Comparison of ENCODE assay signal across 14 cellular contexts in the genomic region with DNA sequence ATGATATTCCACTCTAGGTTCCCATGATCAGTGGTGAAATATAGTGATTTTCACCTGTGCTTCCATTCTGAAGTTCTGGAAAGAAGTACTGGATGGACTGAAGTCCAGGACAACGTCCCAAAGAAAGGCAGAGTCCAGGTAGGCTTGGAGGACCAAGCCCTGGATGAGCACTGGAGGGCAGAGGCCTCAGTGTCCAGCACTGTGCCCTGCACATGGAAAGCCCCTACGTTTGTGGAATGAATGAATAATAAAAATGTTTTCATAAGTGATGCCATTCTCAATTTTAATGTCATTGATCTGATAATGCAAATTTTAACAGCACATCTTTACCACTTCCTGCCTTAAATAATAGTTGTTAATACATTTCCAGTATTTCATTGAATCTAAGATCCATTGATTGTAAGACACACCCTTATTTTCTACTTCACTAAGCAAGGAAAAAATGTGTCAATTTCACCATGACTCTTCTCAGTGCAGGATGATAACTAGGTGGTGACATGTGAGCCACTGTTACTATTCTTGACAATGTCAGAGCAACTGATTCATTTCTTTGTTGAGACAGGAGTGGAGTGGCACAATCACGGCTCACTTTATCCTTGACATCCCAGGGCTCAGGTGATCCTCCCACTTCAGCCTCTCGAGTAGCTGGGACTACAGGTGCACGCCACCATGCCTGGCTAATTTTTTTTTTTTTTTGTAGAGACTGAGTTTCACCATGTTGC. TPM values are rescaled to one million over a fixed set of nuclear protein-coding genes. Genes with fewer than 3 reads are reported as not detected.
DNase-seq lines count a peak whose midpoint lies in the region; ATAC-seq, FAIRE-seq and TF ChIP-seq lines count a peak whose summit lies in the region.
"Had no signal": no experiment of that assay in that cellular context is flagged by ENCODE, and none has a peak within 500 bp of the region (broad histone marks: within the 10 kb centered on the region; RNA-seq: fewer than 3 reads in every experiment).

No MANE protein-coding gene starts in this region.

- no peak overlapping the region for H2BK12ac ChIP-seq in H1 (ENCODE audit: low read depth, low read length)

- no peak overlapping the region for H4K91ac ChIP-seq in H1 (replicated peaks; ENCODE audit: insufficient read length, low read length)

- H4K8ac ChIP-seq in H1 (ENCODE audit: extremely low read depth, insufficient read depth, low read length), result no peak overlapping the region

- intact Hi-C loops in activated CD8-positive, alpha-beta T cell treated with anti-CD3 and anti-CD28 coated beads for 36 hours (cut with micrococcal nuclease), result no loop called here

- no peaks in the 10 kb centered on the region for H3K4me1 ChIP-seq in CD4-positive, CD25-positive, alpha-beta regulatory T cell (ENCODE audit: control insufficient read depth, insufficient read depth, low read length, poor library complexity, severe bottlenecking)
- 0 out of 7 replicates have a peak, but pooled peaks cover 0 to 5% (median 0%) of the 10 kb centered on the region in 4 experiments for H3K4me1 ChIP-seq in H1 (replicated peaks in 1 of 4; ENCODE audit: control insufficient read depth in 3 of 4, insufficient read depth in 4 of 4, low read length in 3 of 4)

- H3K9me3 ChIP-seq in CD4-positive, CD25-positive, alpha-beta regulatory T cell (ENCODE audit: control insufficient read depth in 2 of 2, low read length in 2 of 2), result no peaks in the 10 kb centered on the region
- no peaks in the 10 kb centered on the region for H3K9me3 ChIP-seq in T-helper 17 cell (ENCODE audit: control insufficient read depth, low read length, poor library complexity, severe bottlenecking)
- H3K9me3 ChIP-seq in H1 (ENCODE audit: insufficient read depth in 2 of 2, low read depth in 1 of 2, low read length in 1 of 2), result peaks cover 0 to 6% of the 10 kb centered on the region in 2 experiments; a peak in 1 of 4 replicates

- no peak overlapping the region for H2AK5ac ChIP-seq in H1 (ENCODE audit: low read depth, low read length)

- peak overlapping the region; percentile 51 for H3K27ac Mint-ChIP-seq in activated CD8-positive, alpha-beta T cell treated with anti-CD3 and anti-CD28 coated beads for 36 hours
- no peak overlapping the region for H3K27ac Mint-ChIP-seq in activated CD8-positive, alpha-beta T cell treated with anti-CD3 and anti-CD28 coated beads, Interleukin-2, amount 10 ng/mL, durations not matched to agents 7 days and 5 days
- peak overlapping the region in 2 of 3 donors; percentile 37 to 84 for H3K27ac Mint-ChIP-seq in CD4-positive, CD25-positive, alpha-beta regulatory T cell
- peak overlapping the region; percentile 62 for H3K27ac Mint-ChIP-seq in T-helper 17 cell
- H3K27ac Mint-ChIP-seq: CD8-positive, alpha-beta T cell; HFFc6 had no signal

- DNase-seq in activated CD8-positive, alpha-beta T cell treated with anti-CD3 and anti-CD28 coated beads for 36 hours, result no peak
- no peak for DNase-seq in activated CD8-positive, alpha-beta T cell treated with anti-CD3 and anti-CD28 coated beads, Interleukin-2, amount 10 ng/mL, durations not matched to agents 7 days and 5 days
- DNase-seq in CD4-positive, CD25-positive, alpha-beta regulatory T cell, result peak in 1 of 3 donors; percentile 19
- no peak for DNase-seq in T-helper 17 cell
- peak in 1 of 2 experiments; percentile 8 for DNase-seq in H1 (ENCODE audit: low read depth in 1 of 2, low spot score in 2 of 2)
- DNase-seq in CD1c-positive myeloid dendritic cell (ENCODE audit: extremely low spot score), result no peak
- DNase-seq: GF-D8, HFFc6, KG1, NCI-H1048, NCI-H146, NCI-H2081 treated with DMSO at 0.1 percent for 48 hours had no signal

- H3K18ac ChIP-seq in H1 (ENCODE audit: extremely low read depth, low read length), result no peak overlapping the region

- WGBS in H1 (ENCODE audit: extremely low coverage in 1 of 2, insufficient coverage in 1 of 2, insufficient read length in 1 of 2, insufficient replicate concordance in 2 of 2, low coverage in 1 of 2, low lambda C conversion rate in 2 of 2, missing lambda C conversion rate in 1 of 2), 2 experiments, result 91% methylated on average over 5 of the region's 5 CpGs; no CpG with 5 or more reads in 1 of the 2 experiments

- H4K5ac ChIP-seq in H1 (ENCODE audit: insufficient read length, low read depth, low read length), result no peak overlapping the region

- H3K56ac ChIP-seq in H1 (replicated peaks; ENCODE audit: insufficient read length, low read depth, low read length), result no peak overlapping the region

- H3K27me3 Mint-ChIP-seq in activated CD8-positive, alpha-beta T cell treated with anti-CD3 and anti-CD28 coated beads for 36 hours, result no peaks in the 10 kb centered on the region
- no peaks in the 10 kb centered on the region for H3K27me3 Mint-ChIP-seq in activated CD8-positive, alpha-beta T cell treated with anti-CD3 and anti-CD28 coated beads, Interleukin-2, amount 10 ng/mL, durations not matched to agents 7 days and 5 days (ENCODE audit: low read depth)
- H3K27me3 Mint-ChIP-seq in CD4-positive, CD25-positive, alpha-beta regulatory T cell, result peaks cover 5% of the 10 kb centered on the region
- H3K27me3 Mint-ChIP-seq in T-helper 17 cell, result no peaks in the 10 kb centered on the region

- no peaks in the 10 kb centered on the region for H3K23me2 ChIP-seq in H1 (ENCODE audit: low read depth, low read length)

- ATAC-seq in activated CD8-positive, alpha-beta T cell treated with anti-CD3 and anti-CD28 coated beads for 36 hours, result peak; percentile 67
- ATAC-seq in activated CD8-positive, alpha-beta T cell treated with anti-CD3 and anti-CD28 coated beads, Interleukin-2, amount 10 ng/mL, durations not matched to agents 7 days and 5 days, result no peak
- ATAC-seq in CD4-positive, CD25-positive, alpha-beta regulatory T cell (ENCODE audit: low read depth in 2 of 2), result no peak
- no peak for ATAC-seq in T-helper 17 cell
- no peak for ATAC-seq in HG03469 (IDR thresholded peaks at IDR 0.05; ENCODE audit: unreplicated experiment)
- ATAC-seq: CD8-positive, alpha-beta T cell had no signal

- no peaks in the 10 kb centered on the region for H4K20me1 ChIP-seq in H1 (replicated peaks in 1 of 2; ENCODE audit: control insufficient read depth in 1 of 2, insufficient read depth in 2 of 2, low read length in 2 of 2)

- CTCF ChIA-PET in activated CD8-positive, alpha-beta T cell treated with anti-CD3 and anti-CD28 coated beads for 36 hours (lab: Charles Lee), result interaction anchor here (1.7 kb wide), 1 partner anchor 13 kb away, joined by 7 read pairs; no protein-coding TSS in a partner anchor
- CTCF ChIA-PET in activated CD8-positive, alpha-beta T cell treated with anti-CD3 and anti-CD28 coated beads, Interleukin-2, amount 10 ng/mL, durations not matched to agents 7 days and 5 days (lab: Charles Lee), result interaction anchor here (0.7 kb wide), 1 partner anchor 12 kb away, joined by 3 read pairs; no protein-coding TSS in a partner anchor
- CTCF ChIA-PET in H1 (lab: Charles Lee; ENCODE audit: partially characterized antibody), result interaction anchor here (1.1 to 2.3 kb wide), 4 partner anchors 13 to 109 kb away, joined by 3 to 10 read pairs (median 6); no protein-coding TSS in a partner anchor

- no peak overlapping the region for H3K23ac ChIP-seq in H1 (ENCODE audit: insufficient read length)

- H2BK20ac ChIP-seq in H1 (ENCODE audit: low read length), result 0 out of 2 replicates have a peak overlapping the region, but pooled peaks have one; percentile 15

- no peak for TF ChIP-seq POLR2A in H1 (IDR thresholded peaks at IDR 0.05; ENCODE audit: control extremely low read depth in 1 of 2, low read depth in 2 of 2, low read length in 2 of 2)

- H3K4ac ChIP-seq in H1 (replicated peaks; ENCODE audit: insufficient read length, low read depth, low read length), result no peak overlapping the region

- no peak overlapping the region for H2AFZ ChIP-seq in H1 (ENCODE audit: low read length)

- no peaks in the 10 kb centered on the region for H3K36me3 Mint-ChIP-seq in activated CD8-positive, alpha-beta T cell treated with anti-CD3 and anti-CD28 coated beads for 36 hours (ENCODE audit: low read depth)
- H3K36me3 Mint-ChIP-seq in activated CD8-positive, alpha-beta T cell treated with anti-CD3 and anti-CD28 coated beads, Interleukin-2, amount 10 ng/mL, durations not matched to agents 7 days and 5 days (ENCODE audit: low read depth), result no peaks in the 10 kb centered on the region
- H3K36me3 Mint-ChIP-seq in CD4-positive, CD25-positive, alpha-beta regulatory T cell, result peaks cover 9% of the 10 kb centered on the region
- H3K36me3 Mint-ChIP-seq in T-helper 17 cell (ENCODE audit: low read depth), result no peaks in the 10 kb centered on the region

- H3K9me3 Mint-ChIP-seq in activated CD8-positive, alpha-beta T cell treated with anti-CD3 and anti-CD28 coated beads for 36 hours, result no peaks in the 10 kb centered on the region
- no peaks in the 10 kb centered on the region for H3K9me3 Mint-ChIP-seq in activated CD8-positive, alpha-beta T cell treated with anti-CD3 and anti-CD28 coated beads, Interleukin-2, amount 10 ng/mL, durations not matched to agents 7 days and 5 days (ENCODE audit: insufficient read depth)
- H3K9me3 Mint-ChIP-seq in CD4-positive, CD25-positive, alpha-beta regulatory T cell, result peaks cover 0 to 1% (median 0%) of the 10 kb centered on the region in 7 donors
- H3K9me3 Mint-ChIP-seq: CD8-positive, alpha-beta T cell; HFFc6 had no signal

- POLR2A ChIA-PET in activated CD8-positive, alpha-beta T cell treated with anti-CD3 and anti-CD28 coated beads for 36 hours (lab: Charles Lee), result interaction anchor here (1.0 kb wide), 1 partner anchor 14 kb away, joined by 3 read pairs; no protein-coding TSS in a partner anchor
- POLR2A ChIA-PET in activated CD8-positive, alpha-beta T cell treated with anti-CD3 and anti-CD28 coated beads, Interleukin-2, amount 10 ng/mL, durations not matched to agents 7 days and 5 days (lab: Charles Lee), result no interaction called here
- POLR2A ChIA-PET in H1 (lab: Charles Lee; ENCODE audit: partially characterized antibody), result no interaction called here

- no peak overlapping the region for H3K14ac ChIP-seq in H1 (ENCODE audit: insufficient read length)

- no peak overlapping the region for H3K9ac ChIP-seq in H1 (replicated peaks in 1 of 4; ENCODE audit: extremely low read depth in 1 of 4, low read depth in 3 of 4, low read length in 3 of 4)

- FAIRE-seq in H1 (lab: Jason Lieb, UNC), result no peak

- TF ChIP-seq EP300 in H1 (IDR thresholded peaks at IDR 0.05; ENCODE audit: borderline replicate concordance in 1 of 2, low read depth in 2 of 2, low read length in 2 of 2), result no peak

- H3K4me3 ChIP-seq in CD4-positive, CD25-positive, alpha-beta regulatory T cell (ENCODE audit: low read depth, low read length), result no peak overlapping the region
- H3K4me3 ChIP-seq in H1 (ENCODE audit: extremely low read depth in 1 of 4, insufficient read depth in 2 of 4, low read depth in 3 of 4, low read length in 4 of 4), result no peak overlapping the region

- no peak overlapping the region for H3K4me2 ChIP-seq in H1 (ENCODE audit: insufficient read depth in 1 of 2, low read depth in 2 of 2, low read length in 2 of 2)

- H3K27me3 ChIP-seq in CD4-positive, CD25-positive, alpha-beta regulatory T cell (ENCODE audit: control insufficient read depth, insufficient read depth, low read length), result no peaks in the 10 kb centered on the region
- no peaks in the 10 kb centered on the region for H3K27me3 ChIP-seq in H1 (replicated peaks in 1 of 4; ENCODE audit: control insufficient read depth in 3 of 4, extremely low read depth in 1 of 4, insufficient read depth in 3 of 4, low read length in 3 of 4)

- no peaks in the 10 kb centered on the region for H3K79me2 ChIP-seq in H1 (ENCODE audit: control insufficient read depth in 1 of 2, insufficient read depth in 2 of 2, low read length in 2 of 2)

- H3K4me3 Mint-ChIP-seq in activated CD8-positive, alpha-beta T cell treated with anti-CD3 and anti-CD28 coated beads for 36 hours, result no peak overlapping the region
- no peak overlapping the region for H3K4me3 Mint-ChIP-seq in activated CD8-positive, alpha-beta T cell treated with anti-CD3 and anti-CD28 coated beads, Interleukin-2, amount 10 ng/mL, durations not matched to agents 7 days and 5 days
- H3K4me3 Mint-ChIP-seq in CD4-positive, CD25-positive, alpha-beta regulatory T cell, result no peak overlapping the region
- no peak overlapping the region for H3K4me3 Mint-ChIP-seq in T-helper 17 cell
- H3K4me3 Mint-ChIP-seq: CD8-positive, alpha-beta T cell; HFFc6 had no signal

- no peak overlapping the region for H2BK5ac ChIP-seq in H1 (ENCODE audit: low read depth, low read length)

- no peak overlapping the region for H2BK15ac ChIP-seq in H1 (ENCODE audit: low read length)

- H3K27ac ChIP-seq in CD4-positive, CD25-positive, alpha-beta regulatory T cell (ENCODE audit: insufficient read depth, low read length, poor library complexity, severe bottlenecking), result no peak overlapping the region
- H3K27ac ChIP-seq in H1 (ENCODE audit: low read depth, low read length), result no peak overlapping the region

- peaks cover 6% of the 10 kb centered on the region for H3K4me1 Mint-ChIP-seq in activated CD8-positive, alpha-beta T cell treated with anti-CD3 and anti-CD28 coated beads for 36 hours (ENCODE audit: low read depth)
- no peaks in the 10 kb centered on the region for H3K4me1 Mint-ChIP-seq in activated CD8-positive, alpha-beta T cell treated with anti-CD3 and anti-CD28 coated beads, Interleukin-2, amount 10 ng/mL, durations not matched to agents 7 days and 5 days (ENCODE audit: low read depth)
- H3K4me1 Mint-ChIP-seq in CD4-positive, CD25-positive, alpha-beta regulatory T cell, result peaks cover 5 to 11% (median 7%) of the 10 kb centered on the region in 4 donors
- peaks cover 5% of the 10 kb centered on the region for H3K4me1 Mint-ChIP-seq in T-helper 17 cell

- H3K79me1 ChIP-seq in H1 (ENCODE audit: low read depth, low read length), result no peaks in the 10 kb centered on the region

- TF ChIP-seq RAD21 in H1 (IDR thresholded peaks at IDR 0.05 in 1 of 2, conservative IDR thresholded peaks at IDR 0.05 in 1 of 2; ENCODE audit: low read depth in 2 of 2, low read length in 2 of 2), result no peak

- no peak overlapping the region for H2BK120ac ChIP-seq in H1 (replicated peaks; ENCODE audit: low read depth, low read length)

- peaks cover 3% of the 10 kb centered on the region for H3K36me3 ChIP-seq in CD4-positive, CD25-positive, alpha-beta regulatory T cell (ENCODE audit: control insufficient read depth, insufficient read depth, low read length)
- H3K36me3 ChIP-seq in H1 (ENCODE audit: control insufficient read depth in 2 of 4, insufficient read depth in 4 of 4, low read length in 3 of 4), result no peaks in the 10 kb centered on the region

- TF ChIP-seq CTCF in activated CD8-positive, alpha-beta T cell treated with anti-CD3 and anti-CD28 coated beads for 36 hours (IDR thresholded peaks at IDR 0.05), result no peak
- no peak for TF ChIP-seq CTCF in H1 (IDR thresholded peaks at IDR 0.05; ENCODE audit: control extremely low read depth in 1 of 3, insufficient read depth in 1 of 3, low read depth in 1 of 3, low read length in 3 of 3)

RNA-seq across cellular contexts. Expression of a gene that starts 35.2 kb away (rescaled TPM):
- total RNA-seq in activated CD8-positive, alpha-beta T cell treated with anti-CD3 and anti-CD28 coated beads for 36 hours, result 10 to 100 TPM; 13.2 to 13.4 TPM
- total RNA-seq in activated CD8-positive, alpha-beta T cell treated with anti-CD3 and anti-CD28 coated beads, Interleukin-2, amount 10 ng/mL, durations not matched to agents 7 days and 5 days, result 10 to 100 TPM; 12.7 to 12.9 TPM
- total RNA-seq in CD4-positive, CD25-positive, alpha-beta regulatory T cell, result 30.2 TPM
- 1 to 10 TPM; 2.7 to 5.3 (median 4.7) TPM for polyA plus RNA-seq in CD4-positive, CD25-positive, alpha-beta regulatory T cell
- total RNA-seq in T-helper 17 cell, result 10 to 100 TPM; 29.0 to 31.4 TPM
- 7.3 and 8.3 TPM in 2 replicates for total RNA-seq in H1 (2021; fragmentation: NEBNext Ultra II Directional; extraction: Animal tissue kit (Norgen Biotek cat#: 25700))
- polyA plus RNA-seq in H1 (2011; rRNA removed), result 8.2 and 10.3 TPM in 2 replicates
- polyA plus RNA-seq in H1 (2011; cell fraction: cytosol; rRNA removed), result 10.9 TPM
- polyA plus RNA-seq in H1 (2011; cell fraction: nucleus; rRNA removed), result 28.9 TPM
- 4.0 to 9.1 TPM (median 6.6 TPM) in 4 replicates for polyA plus RNA-seq in H1 (2012, experiment 1 of 2)
- 3.2 TPM for polyA plus RNA-seq in H1 (2012, experiment 2 of 2)
- 4.3 TPM for polyA plus RNA-seq in H1 (2013, experiment 1 of 2)
- polyA plus RNA-seq in H1 (2013, experiment 2 of 2), result 4.2 TPM
- 4.8 and 5.3 TPM in 2 replicates for polyA minus RNA-seq in H1 (2011; rRNA and poly(A)+ RNA removed)
- 3.9 TPM for polyA minus RNA-seq in H1 (2011; cell fraction: cytosol; rRNA and poly(A)+ RNA removed)
- polyA minus RNA-seq in H1 (2011; cell fraction: nucleus; rRNA and poly(A)+ RNA removed), result 11.9 TPM

RNA-seq across cellular contexts. Expression of a gene that starts 57.7 kb away (rescaled TPM):
- total RNA-seq in activated CD8-positive, alpha-beta T cell treated with anti-CD3 and anti-CD28 coated beads for 36 hours, result 10 to 100 TPM; 10.5 to 13.4 TPM
- 10 to 100 TPM; 10.8 to 12.9 TPM for total RNA-seq in activated CD8-positive, alpha-beta T cell treated with anti-CD3 and anti-CD28 coated beads, Interleukin-2, amount 10 ng/mL, durations not matched to agents 7 days and 5 days
- 14.2 TPM for total RNA-seq in CD4-positive, CD25-positive, alpha-beta regulatory T cell
- 10 to 100 TPM in 1 of 4 donors, 1 to 10 TPM in 3; 3.3 to 12.6 (median 6.4) TPM for polyA plus RNA-seq in CD4-positive, CD25-positive, alpha-beta regulatory T cell
- total RNA-seq in T-helper 17 cell, result 10 to 100 TPM; 12.1 to 15.3 TPM
- 19.3 and 20.1 TPM in 2 replicates for total RNA-seq in H1 (2021; fragmentation: NEBNext Ultra II Directional; extraction: Animal tissue kit (Norgen Biotek cat#: 25700))
- 6.7 and 9.1 TPM in 2 replicates for polyA plus RNA-seq in H1 (2011; rRNA removed)
- 10.7 TPM for polyA plus RNA-seq in H1 (2011; cell fraction: cytosol; rRNA removed)
- polyA plus RNA-seq in H1 (2011; cell fraction: nucleus; rRNA removed), result 13.6 TPM
- 13.3 to 16.9 TPM (median 14.4 TPM) in 4 replicates for polyA plus RNA-seq in H1 (2012, experiment 1 of 2)
- 8.3 TPM for polyA plus RNA-seq in H1 (2012, experiment 2 of 2)
- polyA plus RNA-seq in H1 (2013, experiment 1 of 2), result 7.2 TPM
- polyA plus RNA-seq in H1 (2013, experiment 2 of 2), result 7.1 TPM
- polyA minus RNA-seq in H1 (2011; rRNA and poly(A)+ RNA removed), result 6.1 and 8.2 TPM in 2 replicates
- polyA minus RNA-seq in H1 (2011; cell fraction: cytosol; rRNA and poly(A)+ RNA removed), result 7.0 TPM
- 9.7 TPM for polyA minus RNA-seq in H1 (2011; cell fraction: nucleus; rRNA and poly(A)+ RNA removed)
